In genomic region chr4:183177001-183177400, GRCh38 we compare ENCODE assay signal across 19 cellular contexts.
"Had no signal": no experiment of that assay in that cellular context is flagged by ENCODE, and none has a peak within 500 bp of the region (broad histone marks: within the 10 kb centered on the region; RNA-seq: fewer than 3 reads in every experiment).

No MANE protein-coding gene starts in this region.

- H3K4me3 ChIP-seq: coronary artery, heart right ventricle, lower lobe of right lung, neural progenitor cell, upper lobe of right lung had no signal

- DNase-seq: activated CD4-positive, alpha-beta memory T cell treated with anti-CD3 and anti-CD28 coated beads for 36 hours; activated CD4-positive, alpha-beta T cell treated with anti-CD3 and anti-CD28 coated beads for 48 hours; activated naive CD4-positive, alpha-beta T cell treated with Interleukin-2 at 50 U/mL for 16 hours; activated naive CD8-positive, alpha-beta T cell treated with anti-CD3 and anti-CD28 coated beads, Interleukin-2, amount 10 ng/mL, durations not matched to agents 7 days and 5 days; activated T-cell treated with anti-CD3 and anti-CD28 coated beads, Interleukin-2, amount 50 U/mL, for 48 hours; amygdala; cerebellar nuclear complex; endodermal cell; heart right ventricle; lower lobe of right lung; naive thymus-derived CD8-positive, alpha-beta T cell; posterior cingulate gyrus; stimulated activated CD4-positive, alpha-beta T cell treated with anti-CD3 and anti-CD28 coated beads, Interleukin-4, amount 100 ng/mL, for 24 hours; stimulated activated naive CD8-positive, alpha-beta T cell treated with anti-CD3 and anti-CD28 coated beads, Interleukin-15, Interleukin-2, amounts not matched to agents 100 U/mL and 50 U/mL, for 24 hours; upper lobe of right lung had no signal

- H2AFZ ChIP-seq: neural progenitor cell had no signal

- H3K36me3 ChIP-seq: heart right ventricle, lower lobe of right lung, neural progenitor cell, upper lobe of right lung had no signal

- H3K9me3 ChIP-seq: heart right ventricle, lower lobe of right lung, upper lobe of right lung had no signal

- H3K27me3 ChIP-seq: heart right ventricle, neural progenitor cell, upper lobe of right lung had no signal

- H3K27ac ChIP-seq: coronary artery, epithelial cell of prostate, lower lobe of right lung, neural progenitor cell, upper lobe of right lung had no signal

- H3K4me2 ChIP-seq: neural progenitor cell had no signal

- ATAC-seq: heart right ventricle; left lobe of liver; lower lobe of right lung; naive thymus-derived CD8-positive, alpha-beta T cell; stimulated activated naive CD8-positive, alpha-beta T cell treated with anti-CD3 and anti-CD28 coated beads, Interleukin-15, Interleukin-2, amounts not matched to agents 100 U/mL and 50 U/mL, for 24 hours; upper lobe of right lung had no signal

- H3K9ac ChIP-seq: neural progenitor cell had no signal
